1 cellular context compared by ENCODE assay signal in genomic region chr11:119000906-119001305, GRCh38.
TF ChIP-seq lines count a peak whose summit lies in the region.

No MANE protein-coding gene starts in this region.

TF ChIP-seq in IMR-90, 13 proteins besides CTCF, POLR2A, EP300 and RAD21:
- TF ChIP-seq CHD1 (IDR thresholded peaks at IDR 0.05; ENCODE audit: low read depth, low read length) = no peak
- no peak for TF ChIP-seq USF2 (IDR thresholded peaks at IDR 0.05; ENCODE audit: low read depth, low read length)
- peak; percentile 37; the same call in 1 of the 2 replicates for TF ChIP-seq MAFK (IDR thresholded peaks at IDR 0.05; ENCODE audit: low read depth, low read length)
- TF ChIP-seq CEBPB (IDR thresholded peaks at IDR 0.05; ENCODE audit: low read depth, low read length) = no peak
TF ChIP-seq in IMR-90: peak in this region for 1.
